ENCODE assay signal across 13 cellular contexts in genomic region chr2:43212931-43213330, GRCh38. TPM values are rescaled to one million over a fixed set of nuclear protein-coding genes. Genes with fewer than 3 reads are reported as not detected.
DNase-seq lines count a peak whose midpoint lies in the region; ATAC-seq and TF ChIP-seq lines count a peak whose summit lies in the region.
"Had no signal": no experiment of that assay in that cellular context is flagged by ENCODE, and none has a peak within 500 bp of the region (broad histone marks: within the 10 kb centered on the region; RNA-seq: fewer than 3 reads in every experiment).

No MANE protein-coding gene starts in this region.

- H3K36me3 Mint-ChIP-seq in activated CD4-positive, alpha-beta T cell treated with anti-CD3 and anti-CD28 coated beads for 36 hours (ENCODE audit: low read depth): no peaks in the 10 kb centered on the region
- no peaks in the 10 kb centered on the region for H3K36me3 Mint-ChIP-seq in activated CD4-positive, alpha-beta T cell treated with anti-CD3 and anti-CD28 coated beads, Interleukin-2, amount 10 ng/mL, durations not matched to agents 24 days and 14 days (ENCODE audit: low read depth)
- H3K36me3 Mint-ChIP-seq in central memory CD8-positive, alpha-beta T cell (ENCODE audit: insufficient read depth): peaks cover 3% of the 10 kb centered on the region

- no peak overlapping the region for H4K91ac ChIP-seq in mesenchymal stem cell (ENCODE audit: low read length)

- intact Hi-C loops in activated CD4-positive, alpha-beta T cell treated with anti-CD3 and anti-CD28 coated beads for 36 hours (cut with DNase I, micrococcal nuclease): no loop called here
- intact Hi-C loops in activated CD4-positive, alpha-beta T cell treated with anti-CD3 and anti-CD28 coated beads, Interleukin-2, amount 10 ng/mL, durations not matched to agents 24 days and 14 days (cut with micrococcal nuclease): no loop called here
- intact Hi-C loops in transverse colon (cut with DNase I; ENCODE audit: low total_unique reads) (no loop called here), PC-3 (cut with micrococcal nuclease) (no loop called here)

- ATAC-seq in activated CD4-positive, alpha-beta T cell treated with anti-CD3 and anti-CD28 coated beads for 36 hours: no peak
- ATAC-seq in central memory CD8-positive, alpha-beta T cell (replicated peaks; ENCODE audit: extremely low read depth, poor library complexity, severe bottlenecking): no peak
- no peak for ATAC-seq in PC-3

- no peaks in the 10 kb centered on the region for H3F3A ChIP-seq in PC-3 (ENCODE audit: low read length, unreplicated experiment)

- no peak overlapping the region for H2BK120ac ChIP-seq in mesenchymal stem cell (ENCODE audit: low read depth, low read length)

- H3K9me3 ChIP-seq in mesenchymal stem cell (ENCODE audit: control insufficient read depth, low read length) (no peaks in the 10 kb centered on the region), transverse colon (no peaks in the 10 kb centered on the region), PC-3 (ENCODE audit: low read length) (no peaks in the 10 kb centered on the region)
- H3K9me3 ChIP-seq: ascending aorta, uterus had no signal

- H3K9me3 Mint-ChIP-seq in activated CD4-positive, alpha-beta T cell treated with anti-CD3 and anti-CD28 coated beads for 36 hours (ENCODE audit: low read depth): no peaks in the 10 kb centered on the region
- no peaks in the 10 kb centered on the region for H3K9me3 Mint-ChIP-seq in activated CD4-positive, alpha-beta T cell treated with anti-CD3 and anti-CD28 coated beads, Interleukin-2, amount 10 ng/mL, durations not matched to agents 24 days and 14 days
- no peaks in the 10 kb centered on the region for H3K9me3 Mint-ChIP-seq in central memory CD8-positive, alpha-beta T cell

- H4K20me1 ChIP-seq in PC-3 (ENCODE audit: low read length): no peaks in the 10 kb centered on the region

- H3K79me1 ChIP-seq in mesenchymal stem cell (replicated peaks; ENCODE audit: low read length, poor library complexity, severe bottlenecking): no peaks in the 10 kb centered on the region

- peaks cover 18% of the 10 kb centered on the region for H3K4me1 ChIP-seq in mesenchymal stem cell (ENCODE audit: control insufficient read depth, insufficient read depth, low read depth, low read length)
- peaks cover 14 to 27% (median 16%) of the 10 kb centered on the region in 4 donors for H3K4me1 ChIP-seq in transverse colon
- H3K4me1 ChIP-seq in PC-3 (ENCODE audit: insufficient read depth, low read length): peaks cover under 1% of the 10 kb centered on the region

- H3K18ac ChIP-seq in mesenchymal stem cell (ENCODE audit: low read depth in 1 of 2, low read length in 2 of 2): peak overlapping the region in 1 of 2 experiments; percentile 18

- in situ Hi-C loops in transverse colon (cut with MboI; ENCODE audit: low pct_ligation_motif_present in 1 of 4, low pct_unique_long_range_greater_than_20kb in 1 of 4, low sequenced_read_pairs in 3 of 4): loop anchor here in 1 of 4 donors (10.0 kb wide), 1 partner anchor 48 kb away; no protein-coding TSS in a partner anchor

- H3K9ac ChIP-seq in mesenchymal stem cell (ENCODE audit: low read length) (no peak overlapping the region), PC-3 (ENCODE audit: low read length) (no peak overlapping the region)

- 97% methylated on average over 2 of the region's 3 CpGs for WGBS in mesenchymal stem cell
- 84% methylated on average over 3 of the region's 3 CpGs; no CpG with 5 or more reads in 1 of the 2 donors for whole genome bisulfite sequencing in transverse colon (ENCODE audit: low coverage in 1 of 2), 2 donors

- no peak overlapping the region for H3K4me3 Mint-ChIP-seq in activated CD4-positive, alpha-beta T cell treated with anti-CD3 and anti-CD28 coated beads for 36 hours
- no peak overlapping the region for H3K4me3 Mint-ChIP-seq in activated CD4-positive, alpha-beta T cell treated with anti-CD3 and anti-CD28 coated beads, Interleukin-2, amount 10 ng/mL, durations not matched to agents 24 days and 14 days
- no peak overlapping the region for H3K4me3 Mint-ChIP-seq in central memory CD8-positive, alpha-beta T cell

- POLR2A ChIA-PET in activated CD4-positive, alpha-beta T cell treated with anti-CD3 and anti-CD28 coated beads for 36 hours (lab: Charles Lee): interaction anchor here (1.3 kb wide), 1 partner anchor 9 kb away, joined by 13 read pairs; no protein-coding TSS in a partner anchor
- POLR2A ChIA-PET in PC-3 (lab: Charles Lee; ENCODE audit: unreplicated experiment): no interaction called here
- POLR2A ChIA-PET in HEK293T (lab: Yijun Ruan, JAX): interaction anchor here (1.2 kb wide), 1 partner anchor 14 kb away, joined by 3 read pairs; the partner anchor contains the start of gene ZFP36L2

- no peaks in the 10 kb centered on the region for H3K27me3 Mint-ChIP-seq in activated CD4-positive, alpha-beta T cell treated with anti-CD3 and anti-CD28 coated beads for 36 hours
- no peaks in the 10 kb centered on the region for H3K27me3 Mint-ChIP-seq in activated CD4-positive, alpha-beta T cell treated with anti-CD3 and anti-CD28 coated beads, Interleukin-2, amount 10 ng/mL, durations not matched to agents 24 days and 14 days
- H3K27me3 Mint-ChIP-seq in central memory CD8-positive, alpha-beta T cell: no peaks in the 10 kb centered on the region

- H3K27ac ChIP-seq in mesenchymal stem cell (ENCODE audit: low read length, poor library complexity, severe bottlenecking) (no peak overlapping the region), transverse colon (peak overlapping the region in 3 of 4 donors; percentile 15 to 41 (median 40)), PC-3 (ENCODE audit: low read length) (no peak overlapping the region)
- H3K27ac ChIP-seq: uterus had no signal

- H2AK5ac ChIP-seq in mesenchymal stem cell (ENCODE audit: low read length, severe bottlenecking): peak overlapping the region; percentile 59

- peak overlapping the region in 1 of 2 experiments; percentile 31 for H2BK12ac ChIP-seq in mesenchymal stem cell (ENCODE audit: low read length in 2 of 2)

- TF ChIP-seq POLR2A in transverse colon (IDR thresholded peaks at IDR 0.05): no peak

- no TSS peak for BruUV-seq in PC-3 (replicated peaks; lab: Mats Ljungman, UMichigan)

- H3K23ac ChIP-seq in mesenchymal stem cell (ENCODE audit: low read length in 2 of 2): no peak overlapping the region

- H3K79me2 ChIP-seq in PC-3 (ENCODE audit: low read length): no peaks in the 10 kb centered on the region

- H2BK15ac ChIP-seq in mesenchymal stem cell (ENCODE audit: low read depth, poor library complexity, severe bottlenecking): no peak overlapping the region

- H3K4me3 ChIP-seq in mesenchymal stem cell (ENCODE audit: insufficient read depth in 1 of 2, low read depth in 1 of 2, low read length in 2 of 2) (no peak overlapping the region), transverse colon (no peak overlapping the region), PC-3 (ENCODE audit: low read length) (no peak overlapping the region)
- H3K4me3 ChIP-seq: ascending aorta, uterus had no signal

- DNase-seq in activated CD4-positive, alpha-beta T cell treated with anti-CD3 and anti-CD28 coated beads for 36 hours: no peak
- no peak for DNase-seq in activated CD4-positive, alpha-beta T cell treated with anti-CD3 and anti-CD28 coated beads, Interleukin-2, amount 10 ng/mL, durations not matched to agents 24 days and 14 days
- no peak for DNase-seq in central memory CD8-positive, alpha-beta T cell (ENCODE audit: low spot score in 2 of 2)
- DNase-seq in mesenchymal stem cell: no peak
- DNase-seq in transverse colon: no peak
- DNase-seq in NCI-H526 treated with DMSO at 0.1 percent for 48 hours (lab: John Stamatoyannopoulos, UW): no peak
- DNase-seq in PC-3: no peak
- no peak for DNase-seq in HEK293T (ENCODE audit: extremely low spot score)
- DNase-seq: activated CD4-positive, alpha-beta T cell treated with anti-CD3 and anti-CD28 coated beads, Interleukin-2, amount 50 U/mL, for 1 hour; NK-92 treated with Interleukin-12 subunit alpha and Interleukin-12 subunit beta, amount 100 ng/mL, for 24 hours; stimulated activated CD4-positive, alpha-beta T cell treated with anti-CD3 and anti-CD28 coated beads, Interleukin-2, amount 100 ng/mL, for 24 hours had no signal

- H3K4ac ChIP-seq in mesenchymal stem cell (ENCODE audit: low read depth in 1 of 2, low read length in 2 of 2): no peak overlapping the region

- H3K27me3 ChIP-seq in mesenchymal stem cell (ENCODE audit: control insufficient read depth in 1 of 2, insufficient read depth in 1 of 2, low read length in 2 of 2) (no peaks in the 10 kb centered on the region), transverse colon (no peaks in the 10 kb centered on the region), PC-3 (ENCODE audit: low read length) (no peaks in the 10 kb centered on the region)
- H3K27me3 ChIP-seq: ascending aorta, uterus had no signal

- no peak overlapping the region for H2BK5ac ChIP-seq in mesenchymal stem cell (ENCODE audit: low read depth, low read length, poor library complexity, severe bottlenecking)

- TF ChIP-seq CTCF in transverse colon (IDR thresholded peaks at IDR 0.05) (no peak), PC-3 (conservative IDR thresholded peaks at IDR 0.05; ENCODE audit: low read depth, low read length) (no peak)

- CTCF ChIA-PET in activated CD4-positive, alpha-beta T cell treated with anti-CD3 and anti-CD28 coated beads for 36 hours (lab: Charles Lee): interaction anchor here (1.1 kb wide), 1 partner anchor 17 kb away, joined by 4 read pairs; no protein-coding TSS in a partner anchor
- CTCF ChIA-PET in PC-3 (lab: Charles Lee) (no interaction called here), HEK293T (lab: Yijun Ruan, JAX) (no interaction called here)

- peaks cover 30% of the 10 kb centered on the region for H3K4me1 Mint-ChIP-seq in activated CD4-positive, alpha-beta T cell treated with anti-CD3 and anti-CD28 coated beads for 36 hours
- peaks cover 21% of the 10 kb centered on the region for H3K4me1 Mint-ChIP-seq in activated CD4-positive, alpha-beta T cell treated with anti-CD3 and anti-CD28 coated beads, Interleukin-2, amount 10 ng/mL, durations not matched to agents 24 days and 14 days
- H3K4me1 Mint-ChIP-seq in central memory CD8-positive, alpha-beta T cell: peaks cover 36% of the 10 kb centered on the region

- no peak overlapping the region for H3K4me2 ChIP-seq in mesenchymal stem cell (ENCODE audit: low read length, poor library complexity, severe bottlenecking)
- no peak overlapping the region for H3K4me2 ChIP-seq in PC-3 (ENCODE audit: low read length)

- no peak overlapping the region for H2AFZ ChIP-seq in mesenchymal stem cell (ENCODE audit: low read depth, low read length)
- no peak overlapping the region for H2AFZ ChIP-seq in PC-3 (ENCODE audit: low read length)

- no peak overlapping the region for H4K8ac ChIP-seq in mesenchymal stem cell (ENCODE audit: low read length)

- H3K27ac Mint-ChIP-seq in activated CD4-positive, alpha-beta T cell treated with anti-CD3 and anti-CD28 coated beads for 36 hours: peak overlapping the region; percentile 20
- H3K27ac Mint-ChIP-seq in activated CD4-positive, alpha-beta T cell treated with anti-CD3 and anti-CD28 coated beads, Interleukin-2, amount 10 ng/mL, durations not matched to agents 24 days and 14 days: no peak overlapping the region
- H3K27ac Mint-ChIP-seq in central memory CD8-positive, alpha-beta T cell (ENCODE audit: low read depth): peak overlapping the region; percentile 78

- no peak for TF ChIP-seq EP300 in transverse colon (IDR thresholded peaks at IDR 0.05; ENCODE audit: low read depth)

- H3K36me3 ChIP-seq in mesenchymal stem cell (ENCODE audit: control insufficient read depth in 1 of 2, insufficient read depth in 2 of 2, low read depth in 1 of 2, low read length in 2 of 2): no peaks in the 10 kb centered on the region
- H3K36me3 ChIP-seq in transverse colon: no peaks in the 10 kb centered on the region
- no peaks in the 10 kb centered on the region for H3K36me3 ChIP-seq in PC-3 (ENCODE audit: low read depth, low read length)
- H3K36me3 ChIP-seq: ascending aorta, uterus had no signal

- no peaks in the 10 kb centered on the region for H3K9me2 ChIP-seq in PC-3 (replicated peaks; ENCODE audit: low read length)

- H3K14ac ChIP-seq in mesenchymal stem cell (ENCODE audit: low read length in 2 of 2): peak overlapping the region in 1 of 2 experiments; percentile 20

RNA-seq across cellular contexts. Expression of gene ZFP36L2, which starts 13.5 kb away (rescaled TPM):
- 10 to 100 TPM; 74.4 to 77.7 TPM for total RNA-seq in activated CD4-positive, alpha-beta T cell treated with anti-CD3 and anti-CD28 coated beads for 36 hours
- total RNA-seq in activated CD4-positive, alpha-beta T cell treated with anti-CD3 and anti-CD28 coated beads, Interleukin-2, amount 10 ng/mL, durations not matched to agents 24 days and 14 days: 92.8 and 93.1 TPM in 2 replicates
- 88.2 TPM for polyA plus RNA-seq in mesenchymal stem cell (2013, experiment 1 of 2)
- 85.9 TPM for polyA plus RNA-seq in mesenchymal stem cell (2013, experiment 2 of 2)
- total RNA-seq in transverse colon: 100 to 1,000 TPM; 114 to 305 (median 208) TPM
- 14.8 and 26.0 TPM in 2 replicates for total RNA-seq in PC-3 (2014; rRNA removed)

Comparison
In these comparisons a context has a peak if more than half of its experiments do, and no peak if none do; other contexts are left out.
1. H3K27ac ChIP-seq: peak in transverse colon (3 of 4); none in mesenchymal stem cell (single experiment) and PC-3 (single experiment).